1 cellular context compared by ENCODE assay signal in the genomic region with DNA sequence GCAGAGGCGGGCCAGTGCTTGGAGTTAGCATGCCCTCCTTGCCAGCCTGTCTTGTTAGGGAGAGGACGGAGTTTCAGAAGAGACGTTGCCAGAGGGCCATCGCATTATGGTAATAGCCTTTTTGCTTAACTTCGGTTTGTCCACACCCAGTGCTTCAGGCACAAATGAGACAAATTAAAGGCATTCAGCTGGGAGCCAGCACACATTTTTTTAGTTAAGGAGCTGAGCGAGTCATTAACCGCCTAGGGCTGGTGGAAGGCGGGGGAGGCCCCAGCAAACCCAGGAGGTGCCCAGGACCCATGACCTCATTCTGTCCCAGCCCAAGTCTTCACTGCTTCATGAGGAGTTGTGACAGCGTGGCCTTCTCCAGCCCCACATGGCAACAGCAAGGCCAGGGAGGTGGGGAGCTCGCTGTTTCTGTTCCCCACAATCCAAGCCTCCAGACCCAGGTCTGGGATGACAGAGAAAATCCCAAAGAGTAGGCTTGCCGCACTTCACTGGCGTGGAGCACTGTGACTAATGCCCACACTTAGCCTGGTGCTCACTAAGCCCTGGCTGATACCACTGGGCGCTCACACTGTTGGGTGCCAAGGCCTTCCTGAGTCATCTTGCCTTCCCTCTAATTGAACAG.
TF ChIP-seq lines count a peak whose summit lies in the region.

No MANE protein-coding gene starts in this region.

TF ChIP-seq in GM12878, 131 proteins besides CTCF, POLR2A, EP300 and RAD21 (continued from another document):
- TF ChIP-seq, protein P1, sequence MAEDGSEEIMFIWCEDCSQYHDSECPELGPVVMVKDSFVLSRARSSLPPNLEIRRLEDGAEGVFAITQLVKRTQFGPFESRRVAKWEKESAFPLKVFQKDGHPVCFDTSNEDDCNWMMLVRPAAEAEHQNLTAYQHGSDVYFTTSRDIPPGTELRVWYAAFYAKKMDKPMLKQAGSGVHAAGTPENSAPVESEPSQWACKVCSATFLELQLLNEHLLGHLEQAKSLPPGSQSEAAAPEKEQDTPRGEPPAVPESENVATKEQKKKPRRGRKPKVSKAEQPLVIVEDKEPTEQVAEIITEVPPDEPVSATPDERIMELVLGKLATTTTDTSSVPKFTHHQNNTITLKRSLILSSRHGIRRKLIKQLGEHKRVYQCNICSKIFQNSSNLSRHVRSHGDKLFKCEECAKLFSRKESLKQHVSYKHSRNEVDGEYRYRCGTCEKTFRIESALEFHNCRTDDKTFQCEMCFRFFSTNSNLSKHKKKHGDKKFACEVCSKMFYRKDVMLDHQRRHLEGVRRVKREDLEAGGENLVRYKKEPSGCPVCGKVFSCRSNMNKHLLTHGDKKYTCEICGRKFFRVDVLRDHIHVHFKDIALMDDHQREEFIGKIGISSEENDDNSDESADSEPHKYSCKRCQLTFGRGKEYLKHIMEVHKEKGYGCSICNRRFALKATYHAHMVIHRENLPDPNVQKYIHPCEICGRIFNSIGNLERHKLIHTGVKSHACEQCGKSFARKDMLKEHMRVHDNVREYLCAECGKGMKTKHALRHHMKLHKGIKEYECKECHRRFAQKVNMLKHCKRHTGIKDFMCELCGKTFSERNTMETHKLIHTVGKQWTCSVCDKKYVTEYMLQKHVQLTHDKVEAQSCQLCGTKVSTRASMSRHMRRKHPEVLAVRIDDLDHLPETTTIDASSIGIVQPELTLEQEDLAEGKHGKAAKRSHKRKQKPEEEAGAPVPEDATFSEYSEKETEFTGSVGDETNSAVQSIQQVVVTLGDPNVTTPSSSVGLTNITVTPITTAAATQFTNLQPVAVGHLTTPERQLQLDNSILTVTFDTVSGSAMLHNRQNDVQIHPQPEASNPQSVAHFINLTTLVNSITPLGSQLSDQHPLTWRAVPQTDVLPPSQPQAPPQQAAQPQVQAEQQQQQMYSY (CRISPR knock-in tag; IDR thresholded peaks at IDR 0.05), result no peak
- TF ChIP-seq, protein P2, sequence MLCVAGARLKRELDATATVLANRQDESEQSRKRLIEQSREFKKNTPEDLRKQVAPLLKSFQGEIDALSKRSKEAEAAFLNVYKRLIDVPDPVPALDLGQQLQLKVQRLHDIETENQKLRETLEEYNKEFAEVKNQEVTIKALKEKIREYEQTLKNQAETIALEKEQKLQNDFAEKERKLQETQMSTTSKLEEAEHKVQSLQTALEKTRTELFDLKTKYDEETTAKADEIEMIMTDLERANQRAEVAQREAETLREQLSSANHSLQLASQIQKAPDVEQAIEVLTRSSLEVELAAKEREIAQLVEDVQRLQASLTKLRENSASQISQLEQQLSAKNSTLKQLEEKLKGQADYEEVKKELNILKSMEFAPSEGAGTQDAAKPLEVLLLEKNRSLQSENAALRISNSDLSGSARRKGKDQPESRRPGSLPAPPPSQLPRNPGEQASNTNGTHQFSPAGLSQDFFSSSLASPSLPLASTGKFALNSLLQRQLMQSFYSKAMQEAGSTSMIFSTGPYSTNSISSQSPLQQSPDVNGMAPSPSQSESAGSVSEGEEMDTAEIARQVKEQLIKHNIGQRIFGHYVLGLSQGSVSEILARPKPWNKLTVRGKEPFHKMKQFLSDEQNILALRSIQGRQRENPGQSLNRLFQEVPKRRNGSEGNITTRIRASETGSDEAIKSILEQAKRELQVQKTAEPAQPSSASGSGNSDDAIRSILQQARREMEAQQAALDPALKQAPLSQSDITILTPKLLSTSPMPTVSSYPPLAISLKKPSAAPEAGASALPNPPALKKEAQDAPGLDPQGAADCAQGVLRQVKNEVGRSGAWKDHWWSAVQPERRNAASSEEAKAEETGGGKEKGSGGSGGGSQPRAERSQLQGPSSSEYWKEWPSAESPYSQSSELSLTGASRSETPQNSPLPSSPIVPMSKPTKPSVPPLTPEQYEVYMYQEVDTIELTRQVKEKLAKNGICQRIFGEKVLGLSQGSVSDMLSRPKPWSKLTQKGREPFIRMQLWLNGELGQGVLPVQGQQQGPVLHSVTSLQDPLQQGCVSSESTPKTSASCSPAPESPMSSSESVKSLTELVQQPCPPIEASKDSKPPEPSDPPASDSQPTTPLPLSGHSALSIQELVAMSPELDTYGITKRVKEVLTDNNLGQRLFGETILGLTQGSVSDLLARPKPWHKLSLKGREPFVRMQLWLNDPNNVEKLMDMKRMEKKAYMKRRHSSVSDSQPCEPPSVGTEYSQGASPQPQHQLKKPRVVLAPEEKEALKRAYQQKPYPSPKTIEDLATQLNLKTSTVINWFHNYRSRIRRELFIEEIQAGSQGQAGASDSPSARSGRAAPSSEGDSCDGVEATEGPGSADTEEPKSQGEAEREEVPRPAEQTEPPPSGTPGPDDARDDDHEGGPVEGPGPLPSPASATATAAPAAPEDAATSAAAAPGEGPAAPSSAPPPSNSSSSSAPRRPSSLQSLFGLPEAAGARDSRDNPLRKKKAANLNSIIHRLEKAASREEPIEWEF (IDR thresholded peaks at IDR 0.05; ENCODE audit: insufficient replicate concordance, low read depth, low read length), result no peak
- no peak for TF ChIP-seq NBN (IDR thresholded peaks at IDR 0.05)
- TF ChIP-seq GABPA (IDR thresholded peaks at IDR 0.05; ENCODE audit: low read depth), result no peak
- TF ChIP-seq YBX1 (IDR thresholded peaks at IDR 0.05), result no peak
- TF ChIP-seq NFYA (IDR thresholded peaks at IDR 0.05; ENCODE audit: borderline replicate concordance, low read depth, low read length), result no peak
- no peak for TF ChIP-seq PML (IDR thresholded peaks at IDR 0.05; ENCODE audit: low read length)
- TF ChIP-seq, protein P3, sequence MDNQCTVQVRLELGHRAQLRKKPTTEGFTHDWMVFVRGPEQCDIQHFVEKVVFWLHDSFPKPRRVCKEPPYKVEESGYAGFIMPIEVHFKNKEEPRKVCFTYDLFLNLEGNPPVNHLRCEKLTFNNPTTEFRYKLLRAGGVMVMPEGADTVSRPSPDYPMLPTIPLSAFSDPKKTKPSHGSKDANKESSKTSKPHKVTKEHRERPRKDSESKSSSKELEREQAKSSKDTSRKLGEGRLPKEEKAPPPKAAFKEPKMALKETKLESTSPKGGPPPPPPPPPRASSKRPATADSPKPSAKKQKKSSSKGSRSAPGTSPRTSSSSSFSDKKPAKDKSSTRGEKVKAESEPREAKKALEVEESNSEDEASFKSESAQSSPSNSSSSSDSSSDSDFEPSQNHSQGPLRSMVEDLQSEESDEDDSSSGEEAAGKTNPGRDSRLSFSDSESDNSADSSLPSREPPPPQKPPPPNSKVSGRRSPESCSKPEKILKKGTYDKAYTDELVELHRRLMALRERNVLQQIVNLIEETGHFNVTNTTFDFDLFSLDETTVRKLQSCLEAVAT (IDR thresholded peaks at IDR 0.05), result no peak
